Comparison of ENCODE assay signal across 8 cellular contexts in the genomic region with DNA sequence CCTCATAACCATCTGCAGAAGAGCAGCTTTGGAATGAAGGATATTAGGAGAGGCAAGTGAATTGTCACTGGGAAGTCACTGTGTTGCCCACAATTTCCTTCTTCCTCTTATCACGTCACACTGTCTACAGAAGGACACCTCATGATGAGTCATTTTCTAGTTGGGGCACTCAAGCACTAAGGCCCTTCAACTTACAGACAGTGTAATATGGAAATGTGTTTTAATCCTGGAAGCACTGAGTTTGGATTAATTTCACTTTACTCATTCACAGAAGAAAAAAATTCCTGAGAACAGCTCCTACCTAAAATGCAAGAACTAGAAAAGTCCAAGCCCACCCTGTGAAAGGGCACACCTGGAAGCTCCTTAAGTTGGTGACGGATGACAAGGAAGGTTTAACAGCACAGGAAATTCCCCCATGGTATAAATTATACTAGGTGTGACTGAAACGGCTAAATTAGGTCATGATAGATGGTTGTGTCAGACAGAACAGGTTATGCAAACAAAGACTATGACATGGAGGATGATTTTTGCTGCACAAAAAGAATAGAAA. TPM values are rescaled to one million over a fixed set of nuclear protein-coding genes. Genes with fewer than 3 reads are reported as not detected.
DNase-seq lines count a peak whose midpoint lies in the region; ATAC-seq and TF ChIP-seq lines count a peak whose summit lies in the region.

No MANE protein-coding gene starts in this region.

- H3K9me3 ChIP-seq in transverse colon, result no peaks in the 10 kb centered on the region

- H3K36me3 Mint-ChIP-seq in effector memory CD8-positive, alpha-beta T cell (ENCODE audit: insufficient read depth), result no peaks in the 10 kb centered on the region

- no peaks in the 10 kb centered on the region for H3K4me1 Mint-ChIP-seq in effector memory CD8-positive, alpha-beta T cell (ENCODE audit: low read depth in 2 of 2)

- no peak overlapping the region for H3K27ac Mint-ChIP-seq in effector memory CD8-positive, alpha-beta T cell

- H3K27me3 Mint-ChIP-seq in effector memory CD8-positive, alpha-beta T cell, result peaks cover 6 to 26% of the 10 kb centered on the region in 2 donors

- H3K4me1 ChIP-seq in transverse colon, result peaks cover 30 to 65% (median 41%) of the 10 kb centered on the region in 4 donors

- intact Hi-C loops in transverse colon (cut with DNase I; ENCODE audit: low total_unique reads), result no loop called here

- no peaks in the 10 kb centered on the region for H3K27me3 ChIP-seq in transverse colon

- WGBS in transverse colon (ENCODE audit: low coverage in 1 of 2), 2 donors, result 30 to 35% methylated on average over 2 to 3 of the region's 3 CpGs

- in situ Hi-C loops in transverse colon (cut with MboI; ENCODE audit: low pct_ligation_motif_present in 1 of 4, low pct_unique_long_range_greater_than_20kb in 1 of 4, low sequenced_read_pairs in 3 of 4), result no loop called here

- peak; percentile 68 for ATAC-seq in GM21723 (IDR thresholded peaks at IDR 0.05; ENCODE audit: unreplicated experiment)
- ATAC-seq in effector memory CD8-positive, alpha-beta T cell (replicated peaks), result no peak

- peaks cover 0 to 4% of the 10 kb centered on the region in 2 donors for H3K9me3 Mint-ChIP-seq in effector memory CD8-positive, alpha-beta T cell

- H3K4me3 ChIP-seq in epithelial cell of esophagus (ENCODE audit: low read length) (no peak overlapping the region), transverse colon (no peak overlapping the region)

- TF ChIP-seq CTCF in epithelial cell of esophagus (IDR thresholded peaks at IDR 0.05; ENCODE audit: insufficient read depth, low read depth, low read length, missing control alignments) (no peak), transverse colon (IDR thresholded peaks at IDR 0.05) (no peak)

- peak; percentile 20 for DNase-seq in CD1c-positive myeloid dendritic cell (ENCODE audit: extremely low spot score)
- peak; percentile 90 for DNase-seq in M059J (ENCODE audit: low read depth)
- peak; percentile 95 for DNase-seq in epithelial cell of esophagus (ENCODE audit: low read depth)
- no peak for DNase-seq in transverse colon
- DNase-seq in ecto neural progenitor cell (ENCODE audit: low spot score), result no peak
- DNase-seq in NCI-H1417 (lab: John Stamatoyannopoulos, UW), result no peak
- no peak for DNase-seq in effector memory CD8-positive, alpha-beta T cell

- TF ChIP-seq POLR2A in transverse colon (IDR thresholded peaks at IDR 0.05), result no peak

- TF ChIP-seq EP300 in transverse colon (IDR thresholded peaks at IDR 0.05; ENCODE audit: low read depth), result no peak

- no peak overlapping the region for H3K4me3 Mint-ChIP-seq in effector memory CD8-positive, alpha-beta T cell

- peak overlapping the region; percentile 63 to 80 (median 74) for H3K27ac ChIP-seq in transverse colon

- H3K36me3 ChIP-seq in transverse colon, result no peaks in the 10 kb centered on the region

RNA-seq across cellular contexts. Expression of a gene that starts 56.6 kb away (rescaled TPM):
- 17.0 and 19.2 TPM in 2 replicates for total RNA-seq in M059J (2014; rRNA removed; shearing (Covaris generic))
- total RNA-seq in transverse colon, result 10 to 100 TPM; 27.3 to 65.3 (median 55.6) TPM

Comparison
In these comparisons a context has a peak if more than half of its experiments do, and no peak if none do; other contexts are left out.
1. DNase-seq: peak in CD1c-positive myeloid dendritic cell (single experiment), M059J (single experiment) and epithelial cell of esophagus (single experiment); none in transverse colon (single experiment), ecto neural progenitor cell (single experiment), NCI-H1417 (0 of 3) and effector memory CD8-positive, alpha-beta T cell (0 of 3).